Comparison of ENCODE assay signal across 23 cellular contexts in the genomic region with DNA sequence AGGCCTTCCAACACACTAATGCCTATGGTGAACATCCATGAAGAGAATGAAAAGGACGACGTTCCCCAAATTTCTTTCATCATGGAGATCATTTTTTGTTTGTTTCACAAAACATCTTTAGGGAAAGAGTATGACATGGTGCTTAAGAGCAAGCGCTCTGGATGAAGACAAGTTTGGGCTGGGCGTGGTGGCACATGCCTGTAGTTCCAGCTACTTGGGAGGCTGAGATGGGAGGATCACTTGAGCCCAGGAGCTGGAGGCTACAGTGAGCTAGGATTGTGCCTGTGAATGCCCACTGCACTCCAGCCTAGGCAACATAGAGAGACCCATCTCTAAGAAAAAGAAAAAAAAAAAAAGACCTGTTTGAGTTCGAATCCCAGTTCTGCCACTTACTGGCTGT.
"Had no signal": no experiment of that assay in that cellular context is flagged by ENCODE, and none has a peak within 500 bp of the region (broad histone marks: within the 10 kb centered on the region; RNA-seq: fewer than 3 reads in every experiment).

No MANE protein-coding gene starts in this region.

- H3K4me1 ChIP-seq: colonic mucosa, esophagus squamous epithelium, gastrocnemius medialis, heart right ventricle, left lung, lower lobe of right lung had no signal

- H3K36me3 Mint-ChIP-seq: mesothelial cell of epicardium had no signal

- DNase-seq: colonic mucosa; cortex of kidney; effector CD8-positive, alpha-beta T cell; effector memory CD8-positive, alpha-beta T cell; endodermal cell; erythroblast; esophagus squamous epithelium; foreskin fibroblast; foreskin melanocyte; gastrocnemius medialis; glutamatergic neuron; heart right ventricle; hippocampal formation; left cardiac atrium; left lung; left ventricle myocardium superior; lower lobe of right lung; mesenchymal stem cell; mucosa of descending colon had no signal

- H3K27ac Mint-ChIP-seq: dendritic cell treated with granulocyte-macrophage colony-stimulating factor and Interleukin-4, amounts not matched to agents 40 ng/mL and 50 ng/mL, for 4 days; effector memory CD8-positive, alpha-beta T cell; endodermal cell; mesothelial cell of epicardium had no signal

- H3K9me3 Mint-ChIP-seq: dendritic cell treated with granulocyte-macrophage colony-stimulating factor and Interleukin-4, amounts not matched to agents 40 ng/mL and 50 ng/mL, for 4 days; effector memory CD8-positive, alpha-beta T cell had no signal

- H3K9me3 ChIP-seq: colonic mucosa, esophagus squamous epithelium, gastrocnemius medialis, left lung, lower lobe of right lung, mucosa of descending colon had no signal

- H3K4me3 ChIP-seq: colonic mucosa, esophagus squamous epithelium, gastrocnemius medialis, heart right ventricle, left lung, lower lobe of right lung, mucosa of descending colon had no signal

- H3K4me3 Mint-ChIP-seq: dendritic cell treated with granulocyte-macrophage colony-stimulating factor and Interleukin-4, amounts not matched to agents 40 ng/mL and 50 ng/mL, for 4 days; effector memory CD8-positive, alpha-beta T cell; endodermal cell; mesothelial cell of epicardium had no signal

- H3K27ac ChIP-seq: colonic mucosa, epithelial cell of prostate, esophagus squamous epithelium, gastrocnemius medialis, heart right ventricle, left lung, lower lobe of right lung had no signal

- H3K36me3 ChIP-seq: colonic mucosa, esophagus squamous epithelium, gastrocnemius medialis, heart right ventricle, left lung, lower lobe of right lung had no signal

- H3K27me3 ChIP-seq: colonic mucosa, gastrocnemius medialis had no signal

- ATAC-seq: effector memory CD8-positive, alpha-beta T cell; esophagus mucosa; gastrocnemius medialis; left cardiac atrium; left lung; lower lobe of right lung; mucosa of descending colon had no signal

- H3K4me1 Mint-ChIP-seq: mesothelial cell of epicardium had no signal
